Comparison of ENCODE assay signal across 2 cellular contexts in the genomic region with DNA sequence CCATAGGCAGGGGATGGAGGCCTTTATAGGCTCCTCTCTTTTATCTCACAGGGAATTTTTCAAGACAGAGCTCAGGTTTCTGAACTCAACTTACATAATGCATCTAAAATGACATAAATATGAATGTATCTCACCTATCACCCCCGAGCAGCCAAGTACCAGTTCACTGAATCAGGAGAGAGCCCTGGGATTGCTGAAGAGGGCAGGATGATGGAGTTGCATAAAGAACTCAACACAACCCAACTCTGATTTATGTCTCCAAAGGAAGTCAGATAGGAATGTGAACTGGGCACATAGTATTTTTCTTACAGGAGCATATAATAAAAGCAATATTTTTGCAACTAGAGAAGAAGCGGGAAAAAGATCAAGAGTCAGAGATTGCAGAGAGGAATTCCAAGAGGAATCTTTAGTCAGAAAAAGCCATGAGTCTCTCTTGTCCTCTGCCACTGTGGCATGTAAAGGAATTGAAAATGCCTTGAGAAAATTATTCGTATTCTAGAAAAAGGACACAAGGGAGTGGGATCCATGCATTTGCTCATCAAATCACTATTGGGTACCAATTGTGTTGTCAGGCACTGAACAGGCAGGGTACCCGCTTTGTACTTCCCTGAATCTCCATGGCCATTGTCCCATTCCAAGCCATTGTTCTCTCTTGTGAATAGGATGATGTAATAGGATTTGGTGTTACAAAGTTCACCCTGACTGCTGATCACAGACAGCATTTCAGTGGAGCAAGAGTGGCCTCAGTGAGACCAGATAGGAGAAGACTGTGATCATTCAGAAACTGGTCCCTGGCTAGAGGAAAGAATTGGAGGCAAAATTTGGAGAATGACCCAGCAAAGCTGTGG.
TF ChIP-seq lines count a peak whose summit lies in the region.

No MANE protein-coding gene starts in this region.

TF ChIP-seq in endothelial cell of umbilical vein, 7 proteins besides CTCF, POLR2A, EP300 and RAD21:
- TF ChIP-seq POLR2AphosphoS5 (IDR thresholded peaks at IDR 0.05; ENCODE audit: insufficient read depth, low read depth, low read length): no peak
- peak; percentile 59 for TF ChIP-seq JUN (IDR thresholded peaks at IDR 0.05; ENCODE audit: borderline replicate concordance, insufficient read depth, insufficient read length, low read depth)
- TF ChIP-seq GATA2 (IDR thresholded peaks at IDR 0.05; ENCODE audit: insufficient read depth, insufficient read length, low read depth, low read length): no peak

TF ChIP-seq in liver, 16 proteins besides CTCF, POLR2A, EP300 and RAD21:
- peak; percentile 10 for TF ChIP-seq SP1 (IDR thresholded peaks at IDR 0.05)
- no peak for TF ChIP-seq TAF1 (conservative IDR thresholded peaks at IDR 0.05)
- no peak for TF ChIP-seq GABPA (IDR thresholded peaks at IDR 0.05 in 1 of 2, conservative IDR thresholded peaks at IDR 0.05 in 1 of 2)
- no peak for TF ChIP-seq JUND (IDR thresholded peaks at IDR 0.05)
- TF ChIP-seq, protein P1, sequence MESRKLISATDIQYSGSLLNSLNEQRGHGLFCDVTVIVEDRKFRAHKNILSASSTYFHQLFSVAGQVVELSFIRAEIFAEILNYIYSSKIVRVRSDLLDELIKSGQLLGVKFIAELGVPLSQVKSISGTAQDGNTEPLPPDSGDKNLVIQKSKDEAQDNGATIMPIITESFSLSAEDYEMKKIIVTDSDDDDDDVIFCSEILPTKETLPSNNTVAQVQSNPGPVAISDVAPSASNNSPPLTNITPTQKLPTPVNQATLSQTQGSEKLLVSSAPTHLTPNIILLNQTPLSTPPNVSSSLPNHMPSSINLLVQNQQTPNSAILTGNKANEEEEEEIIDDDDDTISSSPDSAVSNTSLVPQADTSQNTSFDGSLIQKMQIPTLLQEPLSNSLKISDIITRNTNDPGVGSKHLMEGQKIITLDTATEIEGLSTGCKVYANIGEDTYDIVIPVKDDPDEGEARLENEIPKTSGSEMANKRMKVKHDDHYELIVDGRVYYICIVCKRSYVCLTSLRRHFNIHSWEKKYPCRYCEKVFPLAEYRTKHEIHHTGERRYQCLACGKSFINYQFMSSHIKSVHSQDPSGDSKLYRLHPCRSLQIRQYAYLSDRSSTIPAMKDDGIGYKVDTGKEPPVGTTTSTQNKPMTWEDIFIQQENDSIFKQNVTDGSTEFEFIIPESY (IDR thresholded peaks at IDR 0.05): no peak
- TF ChIP-seq, protein P2, sequence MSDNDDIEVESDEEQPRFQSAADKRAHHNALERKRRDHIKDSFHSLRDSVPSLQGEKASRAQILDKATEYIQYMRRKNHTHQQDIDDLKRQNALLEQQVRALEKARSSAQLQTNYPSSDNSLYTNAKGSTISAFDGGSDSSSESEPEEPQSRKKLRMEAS (IDR thresholded peaks at IDR 0.05): no peak
- no peak for TF ChIP-seq FOXA2 (IDR thresholded peaks at IDR 0.05)
- TF ChIP-seq YY1 (IDR thresholded peaks at IDR 0.05): no peak
- peak; percentile 57 to 59 for TF ChIP-seq HNF4A (conservative IDR thresholded peaks at IDR 0.05)
- TF ChIP-seq EGR1 (IDR thresholded peaks at IDR 0.05; ENCODE audit: low read depth in 2 of 2): no peak
- peak; percentile 24 to 55 for TF ChIP-seq RXRA (IDR thresholded peaks at IDR 0.05)
